ENCODE assay signal across 20 cellular contexts in the genomic region with DNA sequence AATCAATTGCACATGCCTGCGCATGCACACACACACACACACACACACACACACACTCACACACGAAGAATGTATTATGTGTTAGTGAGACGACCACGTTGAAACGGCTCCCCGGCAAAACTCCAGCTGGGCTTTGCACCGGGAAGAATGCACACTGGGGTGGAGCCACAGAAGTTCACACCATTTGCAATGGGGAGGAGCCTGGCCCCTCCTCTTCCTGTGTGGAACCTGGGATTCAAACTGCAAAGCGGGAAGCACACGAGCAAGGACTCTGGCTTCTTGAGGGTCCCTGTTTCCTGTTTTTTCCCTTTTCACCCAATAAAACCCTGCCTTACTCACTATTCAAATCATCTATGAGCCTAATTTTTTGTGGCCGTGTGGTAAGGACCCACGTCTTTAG.
"Had no signal": no experiment of that assay in that cellular context is flagged by ENCODE, and none has a peak within 500 bp of the region (broad histone marks: within the 10 kb centered on the region; RNA-seq: fewer than 3 reads in every experiment).

No MANE protein-coding gene starts in this region.

- H3K27me3 ChIP-seq: adrenal gland, ascending aorta, pancreas, uterus had no signal

- H3K9me3 ChIP-seq: adrenal gland, ascending aorta, pancreas, uterus had no signal

- H3K4me3 ChIP-seq: adrenal gland, ascending aorta, left ventricle myocardium inferior, pancreas, skin epidermis, uterus had no signal

- H3K36me3 ChIP-seq: adrenal gland, ascending aorta, left ventricle myocardium inferior, pancreas, uterus had no signal

- DNase-seq: activated CD4-positive, alpha-beta T cell treated with anti-CD3 and anti-CD28 coated beads, Interleukin-2, amount 10 ng/mL, durations not matched to agents 7 days and 5 days; activated CD4-positive, CD25-positive, alpha-beta regulatory T cell treated with anti-CD3 and anti-CD28 coated beads, Interleukin-2, amount 50 U/mL, for 72 hours; activated CD8-positive, alpha-beta memory T cell treated with anti-CD3 and anti-CD28 coated beads for 24 hours; activated CD8-positive, alpha-beta memory T cell treated with anti-CD3 and anti-CD28 coated beads, Interleukin-2, amount 50 U/mL, for 4 hours; activated T-cell treated with anti-CD3 and anti-CD28 coated beads, Interleukin-2, amount 50 U/mL, for 24 hours; adrenal gland; central memory CD4-positive, alpha-beta T cell; effector memory CD4-positive, alpha-beta T cell; immature natural killer cell; kidney glomerular epithelial cell; left ventricle myocardium inferior; naive thymus-derived CD8-positive, alpha-beta T cell; pancreas; right cardiac atrium; stimulated activated CD4-positive, alpha-beta T cell treated with anti-CD3 and anti-CD28 coated beads, Interleukin-15, amount 100 ng/mL, for 24 hours; trophoblast cell; uterus had no signal

- H3K4me1 ChIP-seq: adrenal gland, ascending aorta, left ventricle myocardium inferior, pancreas, uterus had no signal

- H3K27ac ChIP-seq: adrenal gland, ascending aorta, left ventricle myocardium inferior, pancreas, skin epidermis, uterus, VCaP had no signal
